1 cellular context compared by ENCODE assay signal in the genomic region with DNA sequence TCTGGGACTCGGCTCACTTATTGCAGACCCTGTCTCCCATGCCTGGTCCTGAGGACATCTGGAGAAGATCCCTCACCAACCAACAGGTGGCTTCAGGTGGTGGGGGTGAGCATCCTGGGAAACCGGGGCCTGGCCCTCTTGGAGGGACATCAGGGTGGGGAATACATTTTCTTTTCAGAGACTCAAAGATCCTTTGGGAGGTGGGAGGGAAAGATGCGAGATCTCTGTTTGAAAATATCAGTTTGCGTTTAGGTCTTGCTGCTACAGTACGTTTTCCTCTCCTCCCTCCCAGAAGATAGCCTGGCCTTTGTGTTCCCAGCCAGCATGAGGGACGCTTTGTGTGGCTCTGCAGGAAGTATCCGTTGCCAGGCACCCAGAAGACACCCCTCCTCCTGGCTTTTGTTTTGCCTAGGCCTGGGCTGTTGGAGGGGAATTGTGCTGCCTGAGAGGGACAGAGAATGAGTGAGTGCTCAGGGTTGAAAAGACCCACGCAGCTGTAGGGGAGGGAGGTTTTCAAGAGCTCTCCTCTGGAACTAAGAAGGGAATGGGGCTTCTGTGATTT.
A peak's percentile ranks its signal among the peaks of the same experiment; 100 is the strongest.
TF ChIP-seq lines count a peak whose summit lies in the region.

No MANE protein-coding gene starts in this region.

TF ChIP-seq in H1, 55 proteins besides CTCF, POLR2A, EP300 and RAD21 (continued from another document):
- TF ChIP-seq, protein P1, sequence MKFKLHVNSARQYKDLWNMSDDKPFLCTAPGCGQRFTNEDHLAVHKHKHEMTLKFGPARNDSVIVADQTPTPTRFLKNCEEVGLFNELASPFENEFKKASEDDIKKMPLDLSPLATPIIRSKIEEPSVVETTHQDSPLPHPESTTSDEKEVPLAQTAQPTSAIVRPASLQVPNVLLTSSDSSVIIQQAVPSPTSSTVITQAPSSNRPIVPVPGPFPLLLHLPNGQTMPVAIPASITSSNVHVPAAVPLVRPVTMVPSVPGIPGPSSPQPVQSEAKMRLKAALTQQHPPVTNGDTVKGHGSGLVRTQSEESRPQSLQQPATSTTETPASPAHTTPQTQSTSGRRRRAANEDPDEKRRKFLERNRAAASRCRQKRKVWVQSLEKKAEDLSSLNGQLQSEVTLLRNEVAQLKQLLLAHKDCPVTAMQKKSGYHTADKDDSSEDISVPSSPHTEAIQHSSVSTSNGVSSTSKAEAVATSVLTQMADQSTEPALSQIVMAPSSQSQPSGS (IDR thresholded peaks at IDR 0.05; ENCODE audit: low read length) = peak; percentile 63; the same call in 1 of the 2 replicates
- TF ChIP-seq CREB1 (IDR thresholded peaks at IDR 0.05) (peak; percentile 22; the same call in 1 of the 2 replicates), GTF2F1 (IDR thresholded peaks at IDR 0.05; ENCODE audit: borderline replicate concordance, low read depth, low read length) (no peak), TAF7 (optimal IDR thresholded peaks at IDR 0.05; ENCODE audit: borderline replicate concordance, low read depth, low read length) (no peak), TBP (IDR thresholded peaks at IDR 0.05; ENCODE audit: low read depth, low read length) (peak; percentile 50; the same call in 1 of the 2 replicates), CHD1 (IDR thresholded peaks at IDR 0.05; ENCODE audit: low read depth, low read length) (no peak), SP1 (IDR thresholded peaks at IDR 0.05; ENCODE audit: low read depth, low read length) (no peak; the same call in 1 of the 2 replicates), YY1 (IDR thresholded peaks at IDR 0.05; ENCODE audit: low read depth, low read length) (no peak), TCF12 (IDR thresholded peaks at IDR 0.05; ENCODE audit: low read depth, low read length) (no peak), NANOG (IDR thresholded peaks at IDR 0.05; ENCODE audit: insufficient read depth, low read depth, low read length, poor library complexity, severe bottlenecking) (no peak), SRF (IDR thresholded peaks at IDR 0.05; ENCODE audit: low read depth, low read length) (no peak), CBX5 (IDR thresholded peaks at IDR 0.05; ENCODE audit: low read depth, low read length) (no peak), ZNF274 (IDR thresholded peaks at IDR 0.05; ENCODE audit: borderline replicate concordance, extremely low read depth, low read length) (no peak), KDM5A (IDR thresholded peaks at IDR 0.05; ENCODE audit: low read length) (no peak), BRCA1 (IDR thresholded peaks at IDR 0.05; ENCODE audit: low read depth, low read length) (no peak), CEBPB (IDR thresholded peaks at IDR 0.05; ENCODE audit: low read depth, low read length) (no peak), RXRA (IDR thresholded peaks at IDR 0.05; ENCODE audit: insufficient read depth, low read depth, low read length) (no peak), BACH1 (IDR thresholded peaks at IDR 0.05; ENCODE audit: low read length) (no peak), EGR1 (IDR thresholded peaks at IDR 0.05; ENCODE audit: borderline replicate concordance, low read depth, low read length) (no peak), SUZ12 (IDR thresholded peaks at IDR 0.05; ENCODE audit: low read length) (no peak), JUN (IDR thresholded peaks at IDR 0.05; ENCODE audit: low read depth, low read length) (no peak), KDM1A (IDR thresholded peaks at IDR 0.05; ENCODE audit: borderline replicate concordance, low read length) (peak; percentile 44; the same call in 1 of the 2 replicates), JUND (IDR thresholded peaks at IDR 0.05; ENCODE audit: low read length) (no peak), POLR2AphosphoS5 (IDR thresholded peaks at IDR 0.05; ENCODE audit: low read depth, low read length) (peak; percentile 71), TAF1 (IDR thresholded peaks at IDR 0.05; ENCODE audit: low read depth, low read length) (peak; percentile 75)
- TF ChIP-seq, protein P2, sequence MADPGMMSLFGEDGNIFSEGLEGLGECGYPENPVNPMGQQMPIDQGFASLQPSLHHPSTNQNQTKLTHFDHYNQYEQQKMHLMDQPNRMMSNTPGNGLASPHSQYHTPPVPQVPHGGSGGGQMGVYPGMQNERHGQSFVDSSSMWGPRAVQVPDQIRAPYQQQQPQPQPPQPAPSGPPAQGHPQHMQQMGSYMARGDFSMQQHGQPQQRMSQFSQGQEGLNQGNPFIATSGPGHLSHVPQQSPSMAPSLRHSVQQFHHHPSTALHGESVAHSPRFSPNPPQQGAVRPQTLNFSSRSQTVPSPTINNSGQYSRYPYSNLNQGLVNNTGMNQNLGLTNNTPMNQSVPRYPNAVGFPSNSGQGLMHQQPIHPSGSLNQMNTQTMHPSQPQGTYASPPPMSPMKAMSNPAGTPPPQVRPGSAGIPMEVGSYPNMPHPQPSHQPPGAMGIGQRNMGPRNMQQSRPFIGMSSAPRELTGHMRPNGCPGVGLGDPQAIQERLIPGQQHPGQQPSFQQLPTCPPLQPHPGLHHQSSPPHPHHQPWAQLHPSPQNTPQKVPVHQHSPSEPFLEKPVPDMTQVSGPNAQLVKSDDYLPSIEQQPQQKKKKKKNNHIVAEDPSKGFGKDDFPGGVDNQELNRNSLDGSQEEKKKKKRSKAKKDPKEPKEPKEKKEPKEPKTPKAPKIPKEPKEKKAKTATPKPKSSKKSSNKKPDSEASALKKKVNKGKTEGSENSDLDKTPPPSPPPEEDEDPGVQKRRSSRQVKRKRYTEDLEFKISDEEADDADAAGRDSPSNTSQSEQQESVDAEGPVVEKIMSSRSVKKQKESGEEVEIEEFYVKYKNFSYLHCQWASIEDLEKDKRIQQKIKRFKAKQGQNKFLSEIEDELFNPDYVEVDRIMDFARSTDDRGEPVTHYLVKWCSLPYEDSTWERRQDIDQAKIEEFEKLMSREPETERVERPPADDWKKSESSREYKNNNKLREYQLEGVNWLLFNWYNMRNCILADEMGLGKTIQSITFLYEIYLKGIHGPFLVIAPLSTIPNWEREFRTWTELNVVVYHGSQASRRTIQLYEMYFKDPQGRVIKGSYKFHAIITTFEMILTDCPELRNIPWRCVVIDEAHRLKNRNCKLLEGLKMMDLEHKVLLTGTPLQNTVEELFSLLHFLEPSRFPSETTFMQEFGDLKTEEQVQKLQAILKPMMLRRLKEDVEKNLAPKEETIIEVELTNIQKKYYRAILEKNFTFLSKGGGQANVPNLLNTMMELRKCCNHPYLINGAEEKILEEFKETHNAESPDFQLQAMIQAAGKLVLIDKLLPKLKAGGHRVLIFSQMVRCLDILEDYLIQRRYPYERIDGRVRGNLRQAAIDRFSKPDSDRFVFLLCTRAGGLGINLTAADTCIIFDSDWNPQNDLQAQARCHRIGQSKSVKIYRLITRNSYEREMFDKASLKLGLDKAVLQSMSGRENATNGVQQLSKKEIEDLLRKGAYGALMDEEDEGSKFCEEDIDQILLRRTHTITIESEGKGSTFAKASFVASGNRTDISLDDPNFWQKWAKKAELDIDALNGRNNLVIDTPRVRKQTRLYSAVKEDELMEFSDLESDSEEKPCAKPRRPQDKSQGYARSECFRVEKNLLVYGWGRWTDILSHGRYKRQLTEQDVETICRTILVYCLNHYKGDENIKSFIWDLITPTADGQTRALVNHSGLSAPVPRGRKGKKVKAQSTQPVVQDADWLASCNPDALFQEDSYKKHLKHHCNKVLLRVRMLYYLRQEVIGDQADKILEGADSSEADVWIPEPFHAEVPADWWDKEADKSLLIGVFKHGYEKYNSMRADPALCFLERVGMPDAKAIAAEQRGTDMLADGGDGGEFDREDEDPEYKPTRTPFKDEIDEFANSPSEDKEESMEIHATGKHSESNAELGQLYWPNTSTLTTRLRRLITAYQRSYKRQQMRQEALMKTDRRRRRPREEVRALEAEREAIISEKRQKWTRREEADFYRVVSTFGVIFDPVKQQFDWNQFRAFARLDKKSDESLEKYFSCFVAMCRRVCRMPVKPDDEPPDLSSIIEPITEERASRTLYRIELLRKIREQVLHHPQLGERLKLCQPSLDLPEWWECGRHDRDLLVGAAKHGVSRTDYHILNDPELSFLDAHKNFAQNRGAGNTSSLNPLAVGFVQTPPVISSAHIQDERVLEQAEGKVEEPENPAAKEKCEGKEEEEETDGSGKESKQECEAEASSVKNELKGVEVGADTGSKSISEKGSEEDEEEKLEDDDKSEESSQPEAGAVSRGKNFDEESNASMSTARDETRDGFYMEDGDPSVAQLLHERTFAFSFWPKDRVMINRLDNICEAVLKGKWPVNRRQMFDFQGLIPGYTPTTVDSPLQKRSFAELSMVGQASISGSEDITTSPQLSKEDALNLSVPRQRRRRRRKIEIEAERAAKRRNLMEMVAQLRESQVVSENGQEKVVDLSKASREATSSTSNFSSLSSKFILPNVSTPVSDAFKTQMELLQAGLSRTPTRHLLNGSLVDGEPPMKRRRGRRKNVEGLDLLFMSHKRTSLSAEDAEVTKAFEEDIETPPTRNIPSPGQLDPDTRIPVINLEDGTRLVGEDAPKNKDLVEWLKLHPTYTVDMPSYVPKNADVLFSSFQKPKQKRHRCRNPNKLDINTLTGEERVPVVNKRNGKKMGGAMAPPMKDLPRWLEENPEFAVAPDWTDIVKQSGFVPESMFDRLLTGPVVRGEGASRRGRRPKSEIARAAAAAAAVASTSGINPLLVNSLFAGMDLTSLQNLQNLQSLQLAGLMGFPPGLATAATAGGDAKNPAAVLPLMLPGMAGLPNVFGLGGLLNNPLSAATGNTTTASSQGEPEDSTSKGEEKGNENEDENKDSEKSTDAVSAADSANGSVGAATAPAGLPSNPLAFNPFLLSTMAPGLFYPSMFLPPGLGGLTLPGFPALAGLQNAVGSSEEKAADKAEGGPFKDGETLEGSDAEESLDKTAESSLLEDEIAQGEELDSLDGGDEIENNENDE (IDR thresholded peaks at IDR 0.05; ENCODE audit: insufficient replicate concordance, low read length) = no peak
- TF ChIP-seq, protein P3, sequence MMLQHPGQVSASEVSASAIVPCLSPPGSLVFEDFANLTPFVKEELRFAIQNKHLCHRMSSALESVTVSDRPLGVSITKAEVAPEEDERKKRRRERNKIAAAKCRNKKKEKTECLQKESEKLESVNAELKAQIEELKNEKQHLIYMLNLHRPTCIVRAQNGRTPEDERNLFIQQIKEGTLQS (IDR thresholded peaks at IDR 0.05; ENCODE audit: insufficient read depth, low read depth, low read length) = no peak
